In the genomic region with DNA sequence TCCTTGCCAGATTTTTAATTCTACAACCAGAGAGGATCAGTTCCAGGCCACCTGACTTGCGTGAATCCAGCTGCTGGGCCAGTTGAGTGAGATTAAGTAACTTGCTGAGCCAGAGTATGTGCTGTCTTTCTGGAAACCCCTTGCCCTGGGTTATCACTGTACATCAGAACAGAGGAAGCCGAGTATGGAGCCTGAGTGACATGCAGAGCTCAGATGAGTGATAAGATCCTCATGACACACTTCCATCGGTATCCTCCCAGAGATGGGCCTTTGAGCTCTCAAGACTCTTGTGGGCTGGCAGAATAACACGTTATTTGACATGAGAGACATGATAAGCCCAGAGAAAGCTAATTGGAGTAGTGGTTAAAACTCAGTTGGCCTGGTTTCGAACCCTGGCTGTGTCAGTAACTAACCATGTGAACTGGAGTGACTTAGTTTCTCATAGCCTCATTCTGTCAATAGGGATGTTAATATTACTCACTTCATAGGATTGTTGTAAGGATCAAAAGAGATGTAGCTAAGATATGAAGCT, we compare ENCODE assay signal across 10 cellular contexts.
DNase-seq lines count a peak whose midpoint lies in the region; ATAC-seq, FAIRE-seq and TF ChIP-seq lines count a peak whose summit lies in the region.
"Had no signal": no experiment of that assay in that cellular context is flagged by ENCODE, and none has a peak within 500 bp of the region (broad histone marks: within the 10 kb centered on the region; RNA-seq: fewer than 3 reads in every experiment).

No MANE protein-coding gene starts in this region.

- H3K4me1 Mint-ChIP-seq in activated T-helper 1 cell treated with anti-CD3 and anti-CD28 coated beads, Interleukin-12 subunit alpha, Interleukin-12 subunit beta, Interleukin-2, Interleukin-4 antibody, amounts not matched to agents 30 ng/mL and 10 ng/mL and 1 ng/mL, durations not matched to agents 14 hours and 24 hours and 36 hours (ENCODE audit: low read depth) = peaks cover 34% of the 10 kb centered on the region

- peak overlapping the region; percentile 77 for H3K9ac ChIP-seq in BLaER1

- H3K9me3 Mint-ChIP-seq in activated T-helper 1 cell treated with anti-CD3 and anti-CD28 coated beads, Interleukin-12 subunit alpha, Interleukin-12 subunit beta, Interleukin-2, Interleukin-4 antibody, amounts not matched to agents 30 ng/mL and 10 ng/mL and 1 ng/mL, durations not matched to agents 14 hours and 24 hours and 36 hours = no peaks in the 10 kb centered on the region

- peak overlapping the region; percentile 20 for H3K27ac Mint-ChIP-seq in activated T-helper 1 cell treated with anti-CD3 and anti-CD28 coated beads, Interleukin-12 subunit alpha, Interleukin-12 subunit beta, Interleukin-2, Interleukin-4 antibody, amounts not matched to agents 30 ng/mL and 10 ng/mL and 1 ng/mL, durations not matched to agents 14 hours and 24 hours and 36 hours

- DNase-seq in GM12891 (ENCODE audit: insufficient read length, low spot score) = no peak
- DNase-seq in activated T-helper 1 cell treated with anti-CD3 and anti-CD28 coated beads, Interleukin-12 subunit alpha, Interleukin-12 subunit beta, Interleukin-2, Interleukin-4 antibody, amounts not matched to agents 30 ng/mL and 10 ng/mL and 1 ng/mL, durations not matched to agents 14 hours and 24 hours and 36 hours (ENCODE audit: low spot score) = no peak
- DNase-seq in foreskin melanocyte = no peak
- no peak for DNase-seq in NCI-H1694 treated with DMSO at 0.1 percent for 48 hours (lab: John Stamatoyannopoulos, UW)
- DNase-seq in prostate gland (ENCODE audit: low spot score) = no peak
- DNase-seq: Calu3, dorsolateral prefrontal cortex had no signal

- H3K4me3 ChIP-seq in BLaER1 (no peak overlapping the region), mesodermal cell (ENCODE audit: extremely low read depth, insufficient read depth, low read length, poor library complexity, severe bottlenecking) (no peak overlapping the region), prostate gland (no peak overlapping the region)
- H3K4me3 ChIP-seq: dorsolateral prefrontal cortex had no signal

- peak; percentile 75 for FAIRE-seq in GM12891 (lab: Jason Lieb, UNC)

- H4K20me1 ChIP-seq in BLaER1 = no peaks in the 10 kb centered on the region

- TF ChIP-seq POLR2A in GM12891 (IDR thresholded peaks at IDR 0.05; ENCODE audit: low read depth, low read length) = no peak
- TF ChIP-seq POLR2A in prostate gland (IDR thresholded peaks at IDR 0.05) = no peak

- H3K4me2 ChIP-seq in BLaER1 = peak overlapping the region; percentile 82

- 72 to 88% methylated on average over 2 to 3 of the region's 5 CpGs for WGBS in mesodermal cell (ENCODE audit: insufficient coverage in 2 of 2), 2 experiments
- 54% methylated on average over 5 of the region's 5 CpGs for WGBS in prostate gland

- intact Hi-C loops in activated T-helper 1 cell treated with anti-CD3 and anti-CD28 coated beads, Interleukin-12 subunit alpha, Interleukin-12 subunit beta, Interleukin-2, Interleukin-4 antibody, amounts not matched to agents 30 ng/mL and 10 ng/mL and 1 ng/mL, durations not matched to agents 14 hours and 24 hours and 36 hours (cut with micrococcal nuclease) = loop anchor here (5.0 to 10.0 kb wide), 4 partner anchors 60 to 460 kb away; partner anchors contain the start of gene ZFP36L1
- intact Hi-C loops in prostate gland (cut with DNase I) = no loop called here

- H3K27me3 ChIP-seq in BLaER1 = no peaks in the 10 kb centered on the region
- H3K27me3 ChIP-seq in prostate gland (replicated peaks; ENCODE audit: insufficient read depth) = no peaks in the 10 kb centered on the region
- H3K27me3 ChIP-seq: dorsolateral prefrontal cortex had no signal

- no peak overlapping the region for H3K4me3 Mint-ChIP-seq in activated T-helper 1 cell treated with anti-CD3 and anti-CD28 coated beads, Interleukin-12 subunit alpha, Interleukin-12 subunit beta, Interleukin-2, Interleukin-4 antibody, amounts not matched to agents 30 ng/mL and 10 ng/mL and 1 ng/mL, durations not matched to agents 14 hours and 24 hours and 36 hours

- TF ChIP-seq CTCF in prostate gland (IDR thresholded peaks at IDR 0.05) = no peak

- ATAC-seq in HG02840 (IDR thresholded peaks at IDR 0.05; ENCODE audit: low FRiP score, unreplicated experiment) = no peak

- H3K9me3 ChIP-seq in BLaER1 = no peaks in the 10 kb centered on the region
- no peaks in the 10 kb centered on the region for H3K9me3 ChIP-seq in mesodermal cell (ENCODE audit: control insufficient read depth, low read length)
- no peaks in the 10 kb centered on the region for H3K9me3 ChIP-seq in prostate gland

- H3K36me3 ChIP-seq in BLaER1 (no peaks in the 10 kb centered on the region), mesodermal cell (ENCODE audit: control insufficient read depth, insufficient read depth, low read length) (no peaks in the 10 kb centered on the region), prostate gland (no peaks in the 10 kb centered on the region)

- no peaks in the 10 kb centered on the region for H3K27me3 Mint-ChIP-seq in activated T-helper 1 cell treated with anti-CD3 and anti-CD28 coated beads, Interleukin-12 subunit alpha, Interleukin-12 subunit beta, Interleukin-2, Interleukin-4 antibody, amounts not matched to agents 30 ng/mL and 10 ng/mL and 1 ng/mL, durations not matched to agents 14 hours and 24 hours and 36 hours (ENCODE audit: insufficient read depth)

- no peaks in the 10 kb centered on the region for H3K36me3 Mint-ChIP-seq in activated T-helper 1 cell treated with anti-CD3 and anti-CD28 coated beads, Interleukin-12 subunit alpha, Interleukin-12 subunit beta, Interleukin-2, Interleukin-4 antibody, amounts not matched to agents 30 ng/mL and 10 ng/mL and 1 ng/mL, durations not matched to agents 14 hours and 24 hours and 36 hours (ENCODE audit: low read depth)

- peak overlapping the region; percentile 96 for H3K27ac ChIP-seq in BLaER1
- peak overlapping the region; percentile 72 for H3K27ac ChIP-seq in mesodermal cell (ENCODE audit: low read depth, low read length, severe bottlenecking)
- no peak overlapping the region for H3K27ac ChIP-seq in prostate gland

- peaks cover 94% of the 10 kb centered on the region for H3K4me1 ChIP-seq in BLaER1
- peaks cover 40% of the 10 kb centered on the region for H3K4me1 ChIP-seq in mesodermal cell (ENCODE audit: control insufficient read depth, insufficient read depth, low read length, poor library complexity, severe bottlenecking)
- no peaks in the 10 kb centered on the region for H3K4me1 ChIP-seq in prostate gland (replicated peaks)

TF ChIP-seq in GM12891, 5 proteins besides CTCF, POLR2A, EP300 and RAD21:
- TF ChIP-seq POLR2AphosphoS5 (IDR thresholded peaks at IDR 0.05; ENCODE audit: low read depth, low read length) (no peak; the same call in 1 of the 2 replicates), TAF1 (IDR thresholded peaks at IDR 0.05; ENCODE audit: low read depth, low read length) (no peak), SPI1 (IDR thresholded peaks at IDR 0.05; ENCODE audit: low read depth, low read length) (no peak), PAX5 (IDR thresholded peaks at IDR 0.05; ENCODE audit: insufficient read depth, low read length, severe bottlenecking) (no peak), POU2F2 (IDR thresholded peaks at IDR 0.05; ENCODE audit: low read depth, low read length) (no peak)
TF ChIP-seq in GM12891: peak in this region for 0.

Comparison
In these comparisons a context has a peak if more than half of its experiments do, and no peak if none do; other contexts are left out.
1. H3K27ac ChIP-seq: peak in BLaER1 (single experiment) and mesodermal cell (single experiment); none in prostate gland (0 of 2).